8 cellular contexts compared by ENCODE assay signal in genomic region chr11:1309498-1310314, GRCh38. TPM values are rescaled to one million over a fixed set of nuclear protein-coding genes. Genes with fewer than 3 reads are reported as not detected.
DNase-seq lines count a peak whose midpoint lies in the region; ATAC-seq and TF ChIP-seq lines count a peak whose summit lies in the region.

TSS of gene TOLLIP (minus strand) at chr11:1309632. CDS start at chr11:1309498, 134 bp downstream.

- TF ChIP-seq RAD21 in neural cell (conservative IDR thresholded peaks at IDR 0.05) = peak; percentile 65

- no peaks in the 10 kb centered on the region for H3K27me3 Mint-ChIP-seq in stimulated activated naive CD8-positive, alpha-beta T cell treated with anti-CD3 and anti-CD28 coated beads, Interleukin-15, amount 100 ng/mL, for 72 hours

- peaks cover 24% of the 10 kb centered on the region for H3K79me2 ChIP-seq in neural cell (replicated peaks; ENCODE audit: insufficient read depth, low read length)

- peak within 1 kb of the TSS; percentile 85 for H3K27ac ChIP-seq in neural cell (ENCODE audit: low read length)

- no peaks in the 10 kb centered on the region for H3K9me2 ChIP-seq in neural cell (ENCODE audit: insufficient read depth, low read length)

- TF ChIP-seq CTCF in fibroblast of villous mesenchyme (IDR thresholded peaks at IDR 0.05; ENCODE audit: insufficient read depth, low read depth, low read length) = peak; percentile 16
- peak; percentile 66 for TF ChIP-seq CTCF in neural cell (IDR thresholded peaks at IDR 0.05; ENCODE audit: poor library complexity, severe bottlenecking)

- H3K4me3 ChIP-seq in H7 (ENCODE audit: insufficient read depth, low read depth, low read length) (peak within 1 kb of the TSS; percentile 73), fibroblast of villous mesenchyme (ENCODE audit: low read depth, low read length) (peak within 1 kb of the TSS; percentile 75), neural cell (ENCODE audit: low read length) (peak within 1 kb of the TSS; percentile 91)

- H3K4me2 ChIP-seq in neural cell (ENCODE audit: low read length) = peak within 1 kb of the TSS; percentile 82

- H3K27ac Mint-ChIP-seq in stimulated activated naive CD8-positive, alpha-beta T cell treated with anti-CD3 and anti-CD28 coated beads, Interleukin-15, amount 100 ng/mL, for 72 hours = peak within 1 kb of the TSS; percentile 94 to 96

- peak; percentile 58 for TF ChIP-seq EP300 in neural cell (conservative IDR thresholded peaks at IDR 0.05; ENCODE audit: poor library complexity, severe bottlenecking)

- H3K9ac ChIP-seq in neural cell (ENCODE audit: low read length) = peak within 1 kb of the TSS; percentile 83

- TF ChIP-seq POLR2A in Raji (IDR thresholded peaks at IDR 0.05; ENCODE audit: insufficient read depth, low read depth, low read length) = peak; percentile 84

- H3K9me3 ChIP-seq in neural cell (ENCODE audit: low read length) = no peaks in the 10 kb centered on the region

- in situ Hi-C loops in G401 (cut with HindIII; ENCODE audit: low sequenced_read_pairs) = no loop called here

- H3K27me3 ChIP-seq in H7 (ENCODE audit: control insufficient read depth, insufficient read depth, low read length) (no peaks in the 10 kb centered on the region; the same call in 1 of the 2 replicates), neural cell (ENCODE audit: insufficient read depth, low read depth, low read length) (no peaks in the 10 kb centered on the region)

- peaks cover 15 to 16% of the 10 kb centered on the region in 2 donors for H3K9me3 Mint-ChIP-seq in stimulated activated naive CD8-positive, alpha-beta T cell treated with anti-CD3 and anti-CD28 coated beads, Interleukin-15, amount 100 ng/mL, for 72 hours

- H4K20me1 ChIP-seq in neural cell (ENCODE audit: insufficient read depth) = no peaks in the 10 kb centered on the region

- H3F3A ChIP-seq in neural cell (ENCODE audit: insufficient read depth, low read length, poor library complexity, severe bottlenecking) = no peaks in the 10 kb centered on the region

- peak within 1 kb of the TSS; percentile 88 to 94 for H3K4me3 Mint-ChIP-seq in stimulated activated naive CD8-positive, alpha-beta T cell treated with anti-CD3 and anti-CD28 coated beads, Interleukin-15, amount 100 ng/mL, for 72 hours

- peak; percentile 90 for DNase-seq in G401 (ENCODE audit: low spot score)
- DNase-seq in H7 = peak; percentile 100
- peak; percentile 88 for DNase-seq in M059J (ENCODE audit: low read depth)
- DNase-seq in activated effector memory CD4-positive, alpha-beta T cell treated with anti-CD3 and anti-CD28 coated beads, Interleukin-2, amount 50 U/mL, for 16 hours = peak; percentile 100
- DNase-seq in fibroblast of villous mesenchyme (ENCODE audit: low read depth) = peak; percentile 92
- peak; percentile 98 to 99 for DNase-seq in stimulated activated naive CD8-positive, alpha-beta T cell treated with anti-CD3 and anti-CD28 coated beads, Interleukin-15, amount 100 ng/mL, for 72 hours

- no peaks in the 10 kb centered on the region for H3K36me3 ChIP-seq in H7 (replicated peaks; ENCODE audit: control insufficient read depth, insufficient read depth, low read length)
- no peaks in the 10 kb centered on the region for H3K36me3 ChIP-seq in neural cell (ENCODE audit: insufficient read depth, low read length)

- ATAC-seq in stimulated activated naive CD8-positive, alpha-beta T cell treated with anti-CD3 and anti-CD28 coated beads, Interleukin-15, amount 100 ng/mL, for 72 hours = peak; percentile 88

- peaks cover 54% of the 10 kb centered on the region for H3K4me1 Mint-ChIP-seq in stimulated activated naive CD8-positive, alpha-beta T cell treated with anti-CD3 and anti-CD28 coated beads, Interleukin-15, amount 100 ng/mL, for 72 hours

- H2AFZ ChIP-seq in neural cell (ENCODE audit: low read depth, low read length) = peak within 1 kb of the TSS; percentile 70

TF ChIP-seq in neural cell, 6 proteins besides CTCF, POLR2A, EP300 and RAD21:
- peak; percentile 53 for TF ChIP-seq SMC3 (conservative IDR thresholded peaks at IDR 0.05; ENCODE audit: poor library complexity)
- TF ChIP-seq TAF1 (IDR thresholded peaks at IDR 0.05; ENCODE audit: low read depth) = peak; percentile 27
- no peak for TF ChIP-seq EZH2 (IDR thresholded peaks at IDR 0.05; ENCODE audit: borderline replicate concordance, insufficient read depth, low read length, poor library complexity, severe bottlenecking)
- peak; percentile 89 for TF ChIP-seq POLR2AphosphoS5 (IDR thresholded peaks at IDR 0.05)
- TF ChIP-seq REST (IDR thresholded peaks at IDR 0.05; ENCODE audit: borderline replicate concordance) = peak; percentile 37
- peak; percentile 86 for TF ChIP-seq MXI1 (conservative IDR thresholded peaks at IDR 0.05; ENCODE audit: poor library complexity, severe bottlenecking)
TF ChIP-seq in neural cell: peak in this region for 5.

RNA-seq across cellular contexts. Expression of gene TOLLIP, which starts in this region (rescaled TPM):
- total RNA-seq in G401 (2014; rRNA removed; shearing (Covaris generic)) = 30.0 and 36.4 TPM in 2 replicates
- 11.2 and 11.8 TPM in 2 replicates for total RNA-seq in H7 (2014; rRNA removed; shearing (Covaris generic))
- 19.8 and 21.5 TPM in 2 replicates for total RNA-seq in M059J (2014; rRNA removed; shearing (Covaris generic))
- 27.2 and 29.3 TPM in 2 replicates for total RNA-seq in fibroblast of villous mesenchyme
- polyA plus RNA-seq in neural cell = 24.1 and 31.4 TPM in 2 replicates
- polyA minus RNA-seq in neural cell = 23.5 and 35.5 TPM in 2 replicates

Comparison
In these comparisons a context has a peak if more than half of its experiments do, and no peak if none do; other contexts are left out.
1. Peak in every context shown above with its lines: DNase-seq, ATAC-seq, H3K4me3 ChIP-seq and H3K27ac ChIP-seq.